ENCODE assay signal across 2 cellular contexts in the genomic region with DNA sequence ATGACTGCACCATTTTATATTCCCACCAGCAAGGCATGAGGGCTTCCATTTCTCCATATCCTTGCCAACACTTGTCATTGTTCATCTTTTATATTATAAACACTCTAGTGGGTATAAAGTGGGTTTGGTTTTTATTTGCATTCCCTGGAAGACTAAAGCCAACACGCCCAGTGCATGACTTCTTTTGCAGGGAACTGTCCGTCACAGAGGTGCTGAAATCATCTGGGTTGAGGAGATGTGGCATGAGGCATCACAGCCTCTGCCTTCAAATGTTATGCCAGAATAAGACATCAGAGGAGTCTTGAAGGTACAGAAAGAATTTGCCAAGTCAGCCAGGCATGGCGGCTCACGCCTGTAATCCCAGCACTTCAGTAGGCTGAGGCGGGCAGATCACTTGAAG.
TF ChIP-seq lines count a peak whose summit lies in the region.

No MANE protein-coding gene starts in this region.

TF ChIP-seq in neural cell, 6 proteins besides CTCF, POLR2A, EP300 and RAD21:
- TF ChIP-seq, protein P1, sequence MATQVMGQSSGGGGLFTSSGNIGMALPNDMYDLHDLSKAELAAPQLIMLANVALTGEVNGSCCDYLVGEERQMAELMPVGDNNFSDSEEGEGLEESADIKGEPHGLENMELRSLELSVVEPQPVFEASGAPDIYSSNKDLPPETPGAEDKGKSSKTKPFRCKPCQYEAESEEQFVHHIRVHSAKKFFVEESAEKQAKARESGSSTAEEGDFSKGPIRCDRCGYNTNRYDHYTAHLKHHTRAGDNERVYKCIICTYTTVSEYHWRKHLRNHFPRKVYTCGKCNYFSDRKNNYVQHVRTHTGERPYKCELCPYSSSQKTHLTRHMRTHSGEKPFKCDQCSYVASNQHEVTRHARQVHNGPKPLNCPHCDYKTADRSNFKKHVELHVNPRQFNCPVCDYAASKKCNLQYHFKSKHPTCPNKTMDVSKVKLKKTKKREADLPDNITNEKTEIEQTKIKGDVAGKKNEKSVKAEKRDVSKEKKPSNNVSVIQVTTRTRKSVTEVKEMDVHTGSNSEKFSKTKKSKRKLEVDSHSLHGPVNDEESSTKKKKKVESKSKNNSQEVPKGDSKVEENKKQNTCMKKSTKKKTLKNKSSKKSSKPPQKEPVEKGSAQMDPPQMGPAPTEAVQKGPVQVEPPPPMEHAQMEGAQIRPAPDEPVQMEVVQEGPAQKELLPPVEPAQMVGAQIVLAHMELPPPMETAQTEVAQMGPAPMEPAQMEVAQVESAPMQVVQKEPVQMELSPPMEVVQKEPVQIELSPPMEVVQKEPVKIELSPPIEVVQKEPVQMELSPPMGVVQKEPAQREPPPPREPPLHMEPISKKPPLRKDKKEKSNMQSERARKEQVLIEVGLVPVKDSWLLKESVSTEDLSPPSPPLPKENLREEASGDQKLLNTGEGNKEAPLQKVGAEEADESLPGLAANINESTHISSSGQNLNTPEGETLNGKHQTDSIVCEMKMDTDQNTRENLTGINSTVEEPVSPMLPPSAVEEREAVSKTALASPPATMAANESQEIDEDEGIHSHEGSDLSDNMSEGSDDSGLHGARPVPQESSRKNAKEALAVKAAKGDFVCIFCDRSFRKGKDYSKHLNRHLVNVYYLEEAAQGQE (IDR thresholded peaks at IDR 0.05; ENCODE audit: borderline replicate concordance) = peak; percentile 45
- TF ChIP-seq MXI1 (conservative IDR thresholded peaks at IDR 0.05; ENCODE audit: poor library complexity, severe bottlenecking) = no peak
TF ChIP-seq in neural cell: peak in this region for 1.

TF ChIP-seq in WTC11, 78 proteins besides CTCF, POLR2A, EP300 and RAD21 (continued from another document):
- TF ChIP-seq, protein P2, sequence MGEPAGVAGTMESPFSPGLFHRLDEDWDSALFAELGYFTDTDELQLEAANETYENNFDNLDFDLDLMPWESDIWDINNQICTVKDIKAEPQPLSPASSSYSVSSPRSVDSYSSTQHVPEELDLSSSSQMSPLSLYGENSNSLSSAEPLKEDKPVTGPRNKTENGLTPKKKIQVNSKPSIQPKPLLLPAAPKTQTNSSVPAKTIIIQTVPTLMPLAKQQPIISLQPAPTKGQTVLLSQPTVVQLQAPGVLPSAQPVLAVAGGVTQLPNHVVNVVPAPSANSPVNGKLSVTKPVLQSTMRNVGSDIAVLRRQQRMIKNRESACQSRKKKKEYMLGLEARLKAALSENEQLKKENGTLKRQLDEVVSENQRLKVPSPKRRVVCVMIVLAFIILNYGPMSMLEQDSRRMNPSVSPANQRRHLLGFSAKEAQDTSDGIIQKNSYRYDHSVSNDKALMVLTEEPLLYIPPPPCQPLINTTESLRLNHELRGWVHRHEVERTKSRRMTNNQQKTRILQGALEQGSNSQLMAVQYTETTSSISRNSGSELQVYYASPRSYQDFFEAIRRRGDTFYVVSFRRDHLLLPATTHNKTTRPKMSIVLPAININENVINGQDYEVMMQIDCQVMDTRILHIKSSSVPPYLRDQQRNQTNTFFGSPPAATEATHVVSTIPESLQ (CRISPR knock-in tag; IDR thresholded peaks at IDR 0.05) = no peak
- TF ChIP-seq GTF2I (CRISPR knock-in tag; conservative IDR thresholded peaks at IDR 0.05) (no peak), JUN (CRISPR knock-in tag; IDR thresholded peaks at IDR 0.05) (no peak), SP1 (CRISPR knock-in tag; conservative IDR thresholded peaks at IDR 0.05) (no peak), EMX1 (CRISPR knock-in tag; IDR thresholded peaks at IDR 0.05) (no peak), PRRX2 (CRISPR knock-in tag; IDR thresholded peaks at IDR 0.05) (no peak), GABPB1 (CRISPR knock-in tag; IDR thresholded peaks at IDR 0.05) (no peak), ZNF263 (CRISPR knock-in tag; IDR thresholded peaks at IDR 0.05; ENCODE audit: low read depth) (no peak), ZNF423 (CRISPR knock-in tag; IDR thresholded peaks at IDR 0.05) (no peak), ZNF671 (CRISPR knock-in tag; IDR thresholded peaks at IDR 0.05) (no peak), TP53 (CRISPR knock-in tag; IDR thresholded peaks at IDR 0.05) (no peak)
- TF ChIP-seq, protein P3, sequence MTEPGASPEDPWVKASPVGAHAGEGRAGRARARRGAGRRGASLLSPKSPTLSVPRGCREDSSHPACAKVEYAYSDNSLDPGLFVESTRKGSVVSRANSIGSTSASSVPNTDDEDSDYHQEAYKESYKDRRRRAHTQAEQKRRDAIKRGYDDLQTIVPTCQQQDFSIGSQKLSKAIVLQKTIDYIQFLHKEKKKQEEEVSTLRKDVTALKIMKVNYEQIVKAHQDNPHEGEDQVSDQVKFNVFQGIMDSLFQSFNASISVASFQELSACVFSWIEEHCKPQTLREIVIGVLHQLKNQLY (CRISPR knock-in tag; IDR thresholded peaks at IDR 0.05) = no peak
- TF ChIP-seq, protein P4, sequence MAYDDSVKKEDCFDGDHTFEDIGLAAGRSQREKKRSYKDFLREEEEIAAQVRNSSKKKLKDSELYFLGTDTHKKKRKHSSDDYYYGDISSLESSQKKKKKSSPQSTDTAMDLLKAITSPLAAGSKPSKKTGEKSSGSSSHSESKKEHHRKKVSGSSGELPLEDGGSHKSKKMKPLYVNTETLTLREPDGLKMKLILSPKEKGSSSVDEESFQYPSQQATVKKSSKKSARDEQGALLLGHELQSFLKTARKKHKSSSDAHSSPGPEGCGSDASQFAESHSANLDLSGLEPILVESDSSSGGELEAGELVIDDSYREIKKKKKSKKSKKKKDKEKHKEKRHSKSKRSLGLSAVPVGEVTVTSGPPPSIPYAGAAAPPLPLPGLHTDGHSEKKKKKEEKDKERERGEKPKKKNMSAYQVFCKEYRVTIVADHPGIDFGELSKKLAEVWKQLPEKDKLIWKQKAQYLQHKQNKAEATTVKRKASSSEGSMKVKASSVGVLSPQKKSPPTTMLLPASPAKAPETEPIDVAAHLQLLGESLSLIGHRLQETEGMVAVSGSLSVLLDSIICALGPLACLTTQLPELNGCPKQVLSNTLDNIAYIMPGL (CRISPR knock-in tag; IDR thresholded peaks at IDR 0.05) = no peak
- TF ChIP-seq, protein P5, sequence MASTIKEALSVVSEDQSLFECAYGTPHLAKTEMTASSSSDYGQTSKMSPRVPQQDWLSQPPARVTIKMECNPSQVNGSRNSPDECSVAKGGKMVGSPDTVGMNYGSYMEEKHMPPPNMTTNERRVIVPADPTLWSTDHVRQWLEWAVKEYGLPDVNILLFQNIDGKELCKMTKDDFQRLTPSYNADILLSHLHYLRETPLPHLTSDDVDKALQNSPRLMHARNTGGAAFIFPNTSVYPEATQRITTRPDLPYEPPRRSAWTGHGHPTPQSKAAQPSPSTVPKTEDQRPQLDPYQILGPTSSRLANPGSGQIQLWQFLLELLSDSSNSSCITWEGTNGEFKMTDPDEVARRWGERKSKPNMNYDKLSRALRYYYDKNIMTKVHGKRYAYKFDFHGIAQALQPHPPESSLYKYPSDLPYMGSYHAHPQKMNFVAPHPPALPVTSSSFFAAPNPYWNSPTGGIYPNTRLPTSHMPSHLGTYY (CRISPR knock-in tag; IDR thresholded peaks at IDR 0.05) = no peak
- TF ChIP-seq, protein P6, sequence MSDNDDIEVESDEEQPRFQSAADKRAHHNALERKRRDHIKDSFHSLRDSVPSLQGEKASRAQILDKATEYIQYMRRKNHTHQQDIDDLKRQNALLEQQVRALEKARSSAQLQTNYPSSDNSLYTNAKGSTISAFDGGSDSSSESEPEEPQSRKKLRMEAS (CRISPR knock-in tag; IDR thresholded peaks at IDR 0.05) = no peak
